ENCODE assay signal across 8 cellular contexts in the genomic region with DNA sequence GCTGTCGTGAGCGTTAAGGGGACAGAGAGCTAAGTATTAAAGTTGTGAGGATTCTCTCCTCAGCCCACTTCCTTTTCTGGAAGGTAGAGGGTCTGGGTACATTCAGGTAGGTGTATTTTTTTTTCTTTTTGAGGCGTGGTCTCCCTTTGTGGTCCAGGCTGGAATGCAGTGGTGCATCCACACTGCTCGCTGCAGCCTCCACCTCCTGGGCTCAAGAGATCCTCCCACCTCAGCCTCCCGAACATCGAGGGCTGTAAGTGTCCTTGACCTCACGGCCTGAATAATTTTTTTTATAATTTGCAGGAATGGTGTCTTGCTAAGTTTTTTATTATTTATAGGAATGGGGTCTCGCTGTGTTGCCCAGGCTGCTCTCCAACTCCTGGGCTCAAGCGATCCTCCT. TPM values are rescaled to one million over a fixed set of nuclear protein-coding genes. Genes with fewer than 3 reads are reported as not detected.
DNase-seq lines count a peak whose midpoint lies in the region; TF ChIP-seq lines count a peak whose summit lies in the region.

No MANE protein-coding gene starts in this region.

- peaks cover 35 to 41% of the 10 kb centered on the region in 2 donors for H3K36me3 Mint-ChIP-seq in CD14-positive monocyte

- 78 to 84% methylated on average over 9 of the region's 9 CpGs for WGBS in ectodermal cell, 2 experiments

- intact Hi-C loops in CD14-positive monocyte (cut with micrococcal nuclease) = loop anchor here (2.0 kb wide), 1 partner anchor 18 kb away; the partner anchor contains the start of gene EP400 (in 2 of the 2)

- TF ChIP-seq CTCF in CD14-positive monocyte (IDR thresholded peaks at IDR 0.05) (no peak), MM.1S (IDR thresholded peaks at IDR 0.05; ENCODE audit: low read length) (no peak)

- peak overlapping the region; percentile 61 for H3K4me3 ChIP-seq in MM.1S (ENCODE audit: low read length)
- peak overlapping the region; percentile 76 for H3K4me3 ChIP-seq in ectodermal cell (ENCODE audit: insufficient read depth, low read depth, low read length)
- H3K4me3 ChIP-seq in neuron (ENCODE audit: low read length) = peak overlapping the region; percentile 78

- peak overlapping the region; percentile 47; the same call in 1 of the 2 replicates for H3K9ac ChIP-seq in MM.1S (ENCODE audit: low read length)

- H3K27me3 ChIP-seq in MM.1S (replicated peaks; ENCODE audit: insufficient read depth, low read length) (no peaks in the 10 kb centered on the region), ectodermal cell (ENCODE audit: control insufficient read depth, insufficient read depth, low read length, poor library complexity, severe bottlenecking) (peaks cover 9% of the 10 kb centered on the region), neuron (ENCODE audit: insufficient read depth, low read length) (no peaks in the 10 kb centered on the region)

- peaks cover 15% of the 10 kb centered on the region for H3K4me1 Mint-ChIP-seq in CD14-positive monocyte

- H3K36me3 ChIP-seq in MM.1S (replicated peaks; ENCODE audit: insufficient read depth, low read length) (no peaks in the 10 kb centered on the region), ectodermal cell (ENCODE audit: control insufficient read depth, insufficient read depth, low read length) (peaks cover 18% of the 10 kb centered on the region), neuron (ENCODE audit: insufficient read depth, low read length) (peaks cover 42% of the 10 kb centered on the region)

- H3K9me3 ChIP-seq in MM.1S (replicated peaks; ENCODE audit: insufficient read depth, low read length) (no peaks in the 10 kb centered on the region), ectodermal cell (ENCODE audit: control insufficient read depth, low read length) (no peaks in the 10 kb centered on the region), neuron (ENCODE audit: low read length) (no peaks in the 10 kb centered on the region)

- peaks cover 16% of the 10 kb centered on the region for H3K79me2 ChIP-seq in MM.1S (ENCODE audit: low read length)

- H4K20me1 ChIP-seq in MM.1S (ENCODE audit: insufficient read depth, low read length) = no peaks in the 10 kb centered on the region

- no peaks in the 10 kb centered on the region for H3K9me3 Mint-ChIP-seq in CD14-positive monocyte

- H3K27ac ChIP-seq in MM.1S (ENCODE audit: low read length) (no peak overlapping the region), ectodermal cell (ENCODE audit: insufficient read depth, low read depth, low read length, poor library complexity, severe bottlenecking) (no peak overlapping the region)

- peak overlapping the region; percentile 78 to 86 for H3K4me3 Mint-ChIP-seq in CD14-positive monocyte

- peak overlapping the region in 1 of 7 donors; percentile 7 for H3K27ac Mint-ChIP-seq in CD14-positive monocyte

- H3F3A ChIP-seq in MM.1S (ENCODE audit: insufficient read depth, low read length) = no peaks in the 10 kb centered on the region

- peaks cover 0 to 6% (median 4%) of the 10 kb centered on the region in 3 donors for H3K27me3 Mint-ChIP-seq in CD14-positive monocyte (ENCODE audit: low read depth in 3 of 3)

- H3K4me1 ChIP-seq in MM.1S (ENCODE audit: low read length) (no peaks in the 10 kb centered on the region), ectodermal cell (ENCODE audit: control insufficient read depth, insufficient read depth, low read length) (no peaks in the 10 kb centered on the region), neuron (ENCODE audit: insufficient read depth, low read length) (peaks cover 6% of the 10 kb centered on the region)

- DNase-seq in CD14-positive monocyte (ENCODE audit: low spot score) (no peak), MM.1S (no peak), NCI-H1092 (lab: John Stamatoyannopoulos, UW) (no peak), NCI-H1092 treated with DMSO at 0.1 percent for 48 hours (lab: John Stamatoyannopoulos, UW) (no peak), GM19240 (ENCODE audit: insufficient read length, low spot score) (no peak)
- no peak for DNase-seq in activated CD4-positive, CD25-positive, alpha-beta regulatory T cell treated with anti-CD3 and anti-CD28 coated beads, Interleukin-2, amount 50 U/mL, for 72 hours

- no peaks in the 10 kb centered on the region for H3K9me2 ChIP-seq in MM.1S (replicated peaks; ENCODE audit: insufficient read depth, low read length)

- peak overlapping the region; percentile 66 for H3K4me2 ChIP-seq in MM.1S (ENCODE audit: low read depth, low read length)

- H2AFZ ChIP-seq in MM.1S (ENCODE audit: low read length) = no peak overlapping the region
- H2AFZ ChIP-seq in neuron (ENCODE audit: low read depth, low read length) = no peak overlapping the region

RNA-seq across cellular contexts. Expression of gene PUS1, which starts 1.4 kb away (rescaled TPM):
- polyA plus RNA-seq in CD14-positive monocyte = 1 to 10 TPM; 5.1 to 6.9 TPM
- 23.6 TPM for polyA plus RNA-seq in ectodermal cell (2013, experiment 1 of 4)
- 27.8 TPM for polyA plus RNA-seq in ectodermal cell (2013, experiment 2 of 4)
- polyA plus RNA-seq in ectodermal cell (2013, experiment 3 of 4) = 27.4 TPM
- 24.2 TPM for polyA plus RNA-seq in ectodermal cell (2013, experiment 4 of 4)

RNA-seq across cellular contexts. Expression of gene EP400, which starts 19.2 kb away (rescaled TPM):
- under 1 TPM; 0.65 to 0.81 TPM for polyA plus RNA-seq in CD14-positive monocyte
- 46.5 TPM for polyA plus RNA-seq in ectodermal cell (2013, experiment 1 of 4)
- 59.7 TPM for polyA plus RNA-seq in ectodermal cell (2013, experiment 2 of 4)
- polyA plus RNA-seq in ectodermal cell (2013, experiment 3 of 4) = 37.7 TPM
- 48.0 TPM for polyA plus RNA-seq in ectodermal cell (2013, experiment 4 of 4)

RNA-seq across cellular contexts. Expression of gene ULK1, which starts 36.1 kb away (rescaled TPM):
- 1 to 10 TPM; 1.0 to 1.3 TPM for polyA plus RNA-seq in CD14-positive monocyte
- 57.1 TPM for polyA plus RNA-seq in ectodermal cell (2013, experiment 1 of 4)
- 58.6 TPM for polyA plus RNA-seq in ectodermal cell (2013, experiment 2 of 4)
- 42.2 TPM for polyA plus RNA-seq in ectodermal cell (2013, experiment 3 of 4)
- polyA plus RNA-seq in ectodermal cell (2013, experiment 4 of 4) = 45.0 TPM
